In the genomic region with DNA sequence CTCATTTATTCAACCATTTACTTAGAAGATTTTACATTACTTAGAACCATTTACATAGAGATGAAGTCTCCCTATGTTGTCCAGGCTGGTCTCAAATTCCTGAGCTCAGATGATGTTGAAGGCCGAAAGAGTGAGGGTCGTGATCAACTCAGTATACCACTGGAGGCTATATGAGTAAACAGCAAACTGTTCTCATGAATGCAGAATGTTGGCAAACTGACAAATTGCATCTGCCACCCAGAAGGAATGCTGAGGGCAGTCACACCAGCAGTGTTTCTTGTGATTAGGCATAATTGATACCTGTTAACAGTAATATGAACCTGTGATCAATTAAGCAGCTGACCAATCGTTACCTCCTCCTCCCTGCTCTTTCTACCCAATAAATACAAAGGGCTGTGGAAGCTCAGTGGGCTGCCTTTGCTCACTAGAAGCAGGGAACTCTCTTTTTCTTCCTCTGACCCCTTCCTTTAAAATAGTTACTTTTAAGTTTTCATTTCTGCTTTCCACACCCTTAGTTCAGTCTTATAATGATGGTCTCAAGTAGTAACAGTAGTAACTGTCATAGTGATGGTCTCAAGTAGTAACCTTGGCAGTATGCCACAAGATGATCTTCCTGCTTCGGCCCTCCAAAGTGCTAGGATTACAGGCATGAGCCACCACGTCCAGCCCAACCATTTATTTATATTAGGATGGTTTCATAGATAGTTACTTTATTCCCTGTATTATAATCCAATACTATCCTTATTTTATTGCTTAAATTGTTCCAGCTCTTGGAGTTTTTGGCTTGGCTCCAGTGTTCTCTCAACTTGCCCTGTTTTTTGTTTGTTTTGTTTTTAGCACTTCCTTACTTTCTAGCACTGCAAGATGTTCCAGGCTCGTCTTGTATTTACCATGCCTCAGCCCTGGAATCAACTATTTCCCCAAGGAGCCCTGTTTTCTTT, we compare ENCODE assay signal across 11 cellular contexts. TPM values are rescaled to one million over a fixed set of nuclear protein-coding genes. Genes with fewer than 3 reads are reported as not detected.
DNase-seq lines count a peak whose midpoint lies in the region; ATAC-seq and TF ChIP-seq lines count a peak whose summit lies in the region.
"Had no signal": no experiment of that assay in that cellular context is flagged by ENCODE, and none has a peak within 500 bp of the region (broad histone marks: within the 10 kb centered on the region; RNA-seq: fewer than 3 reads in every experiment).

No MANE protein-coding gene starts in this region.

- no peaks in the 10 kb centered on the region for H3K9me3 ChIP-seq in Peyer's patch

- H3K4me1 Mint-ChIP-seq in HFFc6 (ENCODE audit: low read depth) = peaks cover 63% of the 10 kb centered on the region
- H3K4me1 Mint-ChIP-seq in immature natural killer cell = no peaks in the 10 kb centered on the region

- H3K27ac ChIP-seq in Peyer's patch = peak overlapping the region in 3 of 4 donors; percentile 40 to 79 (median 61)
- H3K27ac ChIP-seq: SK-N-MC had no signal

- H3K4me3 Mint-ChIP-seq in HFFc6 (0 out of 2 replicates have a peak overlapping the region, but pooled peaks have one; percentile 1), immature natural killer cell (no peak overlapping the region)
- H3K4me3 Mint-ChIP-seq: neural crest cell had no signal

- H3K9me3 Mint-ChIP-seq in HFFc6 = no peaks in the 10 kb centered on the region
- H3K9me3 Mint-ChIP-seq in immature natural killer cell = no peaks in the 10 kb centered on the region
- H3K9me3 Mint-ChIP-seq: neural crest cell had no signal

- peak; percentile 51 for DNase-seq in HFFc6
- DNase-seq in Peyer's patch = no peak
- peak; percentile 44 to 71 for DNase-seq in foreskin fibroblast
- DNase-seq in sciatic nerve (ENCODE audit: low spot score) = no peak
- DNase-seq in amniotic stem cell (lab: John Stamatoyannopoulos, UW) = no peak
- DNase-seq in activated effector memory CD4-positive, alpha-beta T cell treated with anti-CD3 and anti-CD28 coated beads, Interleukin-2, amount 50 U/mL, for 16 hours = no peak
- DNase-seq in immature natural killer cell = no peak

- no peaks in the 10 kb centered on the region for H3K36me3 ChIP-seq in Peyer's patch

- no peak for TF ChIP-seq POLR2A in Peyer's patch (IDR thresholded peaks at IDR 0.05)

- no peak for TF ChIP-seq CTCF in HFFc6 (IDR thresholded peaks at IDR 0.05)
- no peak for TF ChIP-seq CTCF in Peyer's patch (IDR thresholded peaks at IDR 0.05)
- TF ChIP-seq CTCF in foreskin fibroblast (IDR thresholded peaks at IDR 0.05; ENCODE audit: low read depth, low read length) = no peak

- H3K36me3 Mint-ChIP-seq in HFFc6 (ENCODE audit: low read depth) (no peaks in the 10 kb centered on the region), immature natural killer cell (peaks cover 0 to 2% (median 0%) of the 10 kb centered on the region in 3 donors)

- peaks cover 0 to 57% (median 0%) of the 10 kb centered on the region in 4 donors for H3K4me1 ChIP-seq in Peyer's patch

- H3K4me3 ChIP-seq in Peyer's patch (no peak overlapping the region), foreskin fibroblast (ENCODE audit: low read depth in 1 of 2, low read length in 2 of 2) (no peak overlapping the region)
- H3K4me3 ChIP-seq: GM12878, SK-N-MC had no signal

- peak overlapping the region; percentile 37 for H3K27ac Mint-ChIP-seq in HFFc6
- peak overlapping the region in 1 of 6 donors; percentile 26 for H3K27ac Mint-ChIP-seq in immature natural killer cell

- no peaks in the 10 kb centered on the region for H3K27me3 ChIP-seq in Peyer's patch

- intact Hi-C loops in sciatic nerve (cut with DNase I) = no loop called here

- H3K27me3 Mint-ChIP-seq in HFFc6 (ENCODE audit: insufficient read depth) = no peaks in the 10 kb centered on the region
- peaks cover 0 to 3% (median 0%) of the 10 kb centered on the region in 3 donors for H3K27me3 Mint-ChIP-seq in immature natural killer cell (ENCODE audit: low read depth in 3 of 3)

- ATAC-seq in sciatic nerve (peak; percentile 87), HG02642 (IDR thresholded peaks at IDR 0.05; ENCODE audit: poor library complexity, unreplicated experiment) (no peak)
- ATAC-seq: GM12878 had no signal

RNA-seq across cellular contexts. Expression of gene LIMA1, which starts 25.8 kb away (rescaled TPM):
- 100 to 1,000 TPM; 259 to 335 (median 298) TPM for total RNA-seq in HFFc6 (2021; fragmentation: NEBNext Ultra II Directional; extraction: Animal tissue kit (Norgen Biotek cat#: 25700))
- total RNA-seq in Peyer's patch (100 to 1,000 TPM; 253 to 280 (median 274) TPM), sciatic nerve (142 TPM)
- polyA plus RNA-seq in immature natural killer cell = 10 to 100 TPM in 1 of 3 donors, 1 to 10 TPM in 2; 4.8 to 10.0 (median 7.0) TPM

Comparison
In these comparisons a context has a peak if more than half of its experiments do, and no peak if none do; other contexts are left out.
1. DNase-seq: peak in HFFc6 (single experiment) and foreskin fibroblast (2 of 2); none in Peyer's patch (0 of 3), sciatic nerve (single experiment), amniotic stem cell (single experiment), activated effector memory CD4-positive, alpha-beta T cell treated with anti-CD3 and anti-CD28 coated beads, Interleukin-2, amount 50 U/mL, for 16 hours (single experiment) and immature natural killer cell (0 of 3).